In the genomic region with DNA sequence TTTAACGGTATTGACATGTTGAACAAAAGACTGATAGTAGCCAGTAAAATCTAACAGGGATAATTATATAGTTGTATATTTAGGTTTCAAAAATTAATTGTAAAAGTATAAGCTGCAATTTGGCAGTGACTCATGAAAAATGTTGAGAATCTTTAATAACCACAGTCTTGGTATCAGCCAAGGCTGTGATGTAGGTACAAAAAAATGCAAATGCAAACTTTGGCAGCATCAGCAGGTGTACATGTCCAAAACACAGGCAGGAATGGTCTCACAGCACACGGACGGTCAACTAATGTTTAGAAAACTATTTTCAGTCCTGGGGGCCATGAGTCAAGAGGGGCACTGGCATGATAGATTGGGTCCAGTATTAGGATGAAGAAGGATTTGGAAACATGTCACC, we compare ENCODE assay signal across 20 cellular contexts.
"Had no signal": no experiment of that assay in that cellular context is flagged by ENCODE, and none has a peak within 500 bp of the region (broad histone marks: within the 10 kb centered on the region; RNA-seq: fewer than 3 reads in every experiment).

No MANE protein-coding gene starts in this region.

- FAIRE-seq: endothelial cell of umbilical vein, small intestine, TTC549 had no signal

- H3K9me3 Mint-ChIP-seq: activated naive CD4-positive, alpha-beta T cell treated with anti-CD3 and anti-CD28 coated beads, Interleukin-2, amount 50 U/mL, for 24 hours had no signal

- H3K27ac ChIP-seq: coronary artery, lower lobe of right lung, right atrium auricular region had no signal

- H3K36me3 ChIP-seq: lower lobe of right lung, right atrium auricular region had no signal

- H3K4me3 ChIP-seq: coronary artery, lower lobe of right lung, right atrium auricular region had no signal

- ATAC-seq: left cardiac atrium; lower lobe of right lung; naive thymus-derived CD4-positive, alpha-beta T cell; stimulated activated naive B cell treated with anti-CD40 and anti-IgM and Interleukin-4, amounts not matched to agents 10 μg/mL and 1 μg/mL and 100 μg/mL, for 72 hours; T-helper 17 cell had no signal

- H3K9me3 ChIP-seq: lower lobe of right lung, right atrium auricular region had no signal

- H3K4me1 ChIP-seq: lower lobe of right lung, right atrium auricular region had no signal

- H3K4me3 Mint-ChIP-seq: activated naive CD4-positive, alpha-beta T cell treated with anti-CD3 and anti-CD28 coated beads, Interleukin-2, amount 50 U/mL, for 24 hours; naive thymus-derived CD4-positive, alpha-beta T cell; stimulated activated naive B cell treated with anti-CD40 and anti-IgM and Interleukin-4, amounts not matched to agents 10 μg/mL and 1 μg/mL and 100 μg/mL, for 72 hours; T-helper 17 cell had no signal

- H3K27me3 ChIP-seq: right atrium auricular region had no signal

- H3K4me1 Mint-ChIP-seq: activated naive CD4-positive, alpha-beta T cell treated with anti-CD3 and anti-CD28 coated beads, Interleukin-2, amount 50 U/mL, for 24 hours; naive thymus-derived CD4-positive, alpha-beta T cell; stimulated activated naive B cell treated with anti-CD40 and anti-IgM and Interleukin-4, amounts not matched to agents 10 μg/mL and 1 μg/mL and 100 μg/mL, for 72 hours; T-helper 17 cell had no signal

- H3K27me3 Mint-ChIP-seq: activated naive CD4-positive, alpha-beta T cell treated with anti-CD3 and anti-CD28 coated beads, Interleukin-2, amount 50 U/mL, for 24 hours; naive thymus-derived CD4-positive, alpha-beta T cell; stimulated activated naive B cell treated with anti-CD40 and anti-IgM and Interleukin-4, amounts not matched to agents 10 μg/mL and 1 μg/mL and 100 μg/mL, for 72 hours; T-helper 17 cell had no signal

- DNase-seq: activated CD4-positive, alpha-beta T cell treated with anti-CD3 and anti-CD28 coated beads, Interleukin-2, amount 50 U/mL, for 1 hour; activated CD4-positive, CD25-positive, alpha-beta regulatory T cell; amygdala; caudate nucleus; effector CD4-positive, alpha-beta T cell; hypothalamus; left cardiac atrium; lower lobe of right lung; naive thymus-derived CD4-positive, alpha-beta T cell; posterior cingulate gyrus; small intestine; stimulated activated CD4-positive, alpha-beta T cell treated with anti-CD3 and anti-CD28 coated beads, Interleukin-1b, Interleukin-23, amount 100 ng/mL, for 48 hours; stimulated activated naive B cell treated with anti-CD40 and anti-IgM and Interleukin-4, amounts not matched to agents 10 μg/mL and 1 μg/mL and 100 μg/mL, for 72 hours; substantia nigra; T-helper 17 cell had no signal

- H3K27ac Mint-ChIP-seq: activated naive CD4-positive, alpha-beta T cell treated with anti-CD3 and anti-CD28 coated beads, Interleukin-2, amount 50 U/mL, for 24 hours; naive thymus-derived CD4-positive, alpha-beta T cell; stimulated activated naive B cell treated with anti-CD40 and anti-IgM and Interleukin-4, amounts not matched to agents 10 μg/mL and 1 μg/mL and 100 μg/mL, for 72 hours; T-helper 17 cell had no signal
